Comparison of ENCODE assay signal across 8 cellular contexts in genomic region chr16:20865420-20866126, GRCh38. TPM values are rescaled to one million over a fixed set of nuclear protein-coding genes. Genes with fewer than 3 reads are reported as not detected.
DNase-seq lines count a peak whose midpoint lies in the region; ATAC-seq, FAIRE-seq and TF ChIP-seq lines count a peak whose summit lies in the region.

No MANE protein-coding gene starts in this region.

- H3K36me3 ChIP-seq in rectal smooth muscle tissue (ENCODE audit: control insufficient read depth, insufficient read depth, low read length), result no peaks in the 10 kb centered on the region

- H3K27ac ChIP-seq in rectal smooth muscle tissue (ENCODE audit: low read depth, low read length), result peak overlapping the region; percentile 60

- H3K27ac Mint-ChIP-seq in brain, result peak overlapping the region; percentile 68 to 98 (median 89)

- no peaks in the 10 kb centered on the region for H3K27me3 ChIP-seq in rectal smooth muscle tissue (ENCODE audit: control insufficient read depth, insufficient read depth, low read length)

- peak; percentile 61 for ATAC-seq in GM18867 (IDR thresholded peaks at IDR 0.05; ENCODE audit: unreplicated experiment)
- ATAC-seq in HG03039 (IDR thresholded peaks at IDR 0.05; ENCODE audit: unreplicated experiment), result peak; percentile 56
- ATAC-seq in GM18858 (IDR thresholded peaks at IDR 0.05; ENCODE audit: unreplicated experiment), result no peak

- H3K4me3 ChIP-seq in rectal smooth muscle tissue (ENCODE audit: low read length), result no peak overlapping the region

- no peak for TF ChIP-seq CTCF in brain (conservative IDR thresholded peaks at IDR 0.05)
- TF ChIP-seq CTCF in D721Med (IDR thresholded peaks at IDR 0.05; ENCODE audit: insufficient read depth, missing control alignments), result no peak

- H3K4me1 ChIP-seq in rectal smooth muscle tissue (ENCODE audit: control insufficient read depth, insufficient read depth, low read length), result peaks cover 45% of the 10 kb centered on the region

- peaks cover 0 to 4% (median 0%) of the 10 kb centered on the region in 5 experiments for H3K9me3 Mint-ChIP-seq in brain

- no peak overlapping the region for H3K9ac ChIP-seq in rectal smooth muscle tissue (ENCODE audit: low read length)

- no peak for DNase-seq in D721Med (ENCODE audit: insufficient read length, low spot score)
- no peak for DNase-seq in Kasumi-1 (lab: John Stamatoyannopoulos, UW)
- DNase-seq in C1 segment of cervical spinal cord (lab: John Stamatoyannopoulos, UW), result no peak

- H3K4me3 Mint-ChIP-seq in brain, result peak overlapping the region in 3 of 5 experiments; percentile 2 to 51 (median 34)

- H3K36me3 Mint-ChIP-seq in brain, result peaks cover 49% of the 10 kb centered on the region

- no peak for FAIRE-seq in D721Med (lab: Jason Lieb, UNC)

- H3K27me3 Mint-ChIP-seq in brain, result no peaks in the 10 kb centered on the region

- H3K4me1 Mint-ChIP-seq in brain, result peaks cover 83% of the 10 kb centered on the region

RNA-seq across cellular contexts. Expression of gene DCUN1D3, which starts 34.6 kb away (rescaled TPM):
- polyA plus RNA-seq in brain (ENCODE audit: insufficient read depth, low read depth, low replicate concordance), result 2.6 TPM

RNA-seq across cellular contexts. Expression of gene LYRM1, which starts 35.0 kb away (rescaled TPM):
- polyA plus RNA-seq in brain (ENCODE audit: insufficient read depth, low read depth, low replicate concordance), result 35.5 TPM

RNA-seq across cellular contexts. Expression of gene REXO5, which starts 59.2 kb away (rescaled TPM):
- polyA plus RNA-seq in brain (ENCODE audit: insufficient read depth, low read depth, low replicate concordance), result 12.6 TPM

RNA-seq across cellular contexts. Expression of gene ERI2, which starts 59.3 kb away (rescaled TPM):
- 4.7 TPM for polyA plus RNA-seq in brain (ENCODE audit: insufficient read depth, low read depth, low replicate concordance)
